In genomic region chr10:108785011-108785410, GRCh38 we compare ENCODE assay signal across 1 cellular context.
TF ChIP-seq lines count a peak whose summit lies in the region.

No MANE protein-coding gene starts in this region.

TF ChIP-seq in HepG2, 621 proteins besides CTCF, POLR2A, EP300 and RAD21 (continued from another document):
- no peak for TF ChIP-seq TERF1 (CRISPR knock-in tag; IDR thresholded peaks at IDR 0.05)
TF ChIP-seq in HepG2: peak in this region for 1.
